ENCODE assay signal across 1 cellular context in the genomic region with DNA sequence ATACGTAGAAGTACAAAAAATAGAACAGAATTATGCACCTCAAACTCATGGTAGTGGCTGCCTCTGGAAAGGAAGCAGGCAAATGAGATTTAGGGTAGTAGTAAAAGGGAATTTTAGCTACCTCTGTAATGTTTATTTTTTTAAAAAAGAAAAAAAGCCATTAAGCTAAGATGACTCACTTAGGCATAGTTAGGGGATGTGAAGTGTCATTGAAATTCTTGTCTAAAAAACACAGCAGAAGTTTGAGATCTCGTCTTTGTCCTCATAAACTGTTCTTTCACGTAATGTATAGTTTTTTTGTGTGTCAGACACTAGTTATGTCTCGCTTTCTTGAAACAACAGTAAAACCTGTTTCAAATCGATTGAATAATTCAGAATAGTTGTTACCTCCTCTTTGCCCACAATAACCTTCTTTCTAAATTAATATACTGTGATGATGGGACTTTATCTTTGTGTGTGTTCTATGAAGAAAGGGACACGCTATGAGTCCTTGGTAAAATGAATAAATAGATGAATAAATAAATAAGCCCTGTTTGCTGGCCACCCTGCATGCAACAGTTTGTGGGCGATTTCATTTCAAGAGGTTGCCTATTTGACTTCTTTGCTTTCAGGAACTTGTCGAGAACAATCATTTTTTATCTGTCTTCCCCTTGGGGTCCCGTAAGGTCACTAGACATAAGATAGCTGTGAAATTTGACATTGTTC.
TF ChIP-seq lines count a peak whose summit lies in the region.

No MANE protein-coding gene starts in this region.

TF ChIP-seq in GM12878, 131 proteins besides CTCF, POLR2A, EP300 and RAD21:
- TF ChIP-seq, protein P1, sequence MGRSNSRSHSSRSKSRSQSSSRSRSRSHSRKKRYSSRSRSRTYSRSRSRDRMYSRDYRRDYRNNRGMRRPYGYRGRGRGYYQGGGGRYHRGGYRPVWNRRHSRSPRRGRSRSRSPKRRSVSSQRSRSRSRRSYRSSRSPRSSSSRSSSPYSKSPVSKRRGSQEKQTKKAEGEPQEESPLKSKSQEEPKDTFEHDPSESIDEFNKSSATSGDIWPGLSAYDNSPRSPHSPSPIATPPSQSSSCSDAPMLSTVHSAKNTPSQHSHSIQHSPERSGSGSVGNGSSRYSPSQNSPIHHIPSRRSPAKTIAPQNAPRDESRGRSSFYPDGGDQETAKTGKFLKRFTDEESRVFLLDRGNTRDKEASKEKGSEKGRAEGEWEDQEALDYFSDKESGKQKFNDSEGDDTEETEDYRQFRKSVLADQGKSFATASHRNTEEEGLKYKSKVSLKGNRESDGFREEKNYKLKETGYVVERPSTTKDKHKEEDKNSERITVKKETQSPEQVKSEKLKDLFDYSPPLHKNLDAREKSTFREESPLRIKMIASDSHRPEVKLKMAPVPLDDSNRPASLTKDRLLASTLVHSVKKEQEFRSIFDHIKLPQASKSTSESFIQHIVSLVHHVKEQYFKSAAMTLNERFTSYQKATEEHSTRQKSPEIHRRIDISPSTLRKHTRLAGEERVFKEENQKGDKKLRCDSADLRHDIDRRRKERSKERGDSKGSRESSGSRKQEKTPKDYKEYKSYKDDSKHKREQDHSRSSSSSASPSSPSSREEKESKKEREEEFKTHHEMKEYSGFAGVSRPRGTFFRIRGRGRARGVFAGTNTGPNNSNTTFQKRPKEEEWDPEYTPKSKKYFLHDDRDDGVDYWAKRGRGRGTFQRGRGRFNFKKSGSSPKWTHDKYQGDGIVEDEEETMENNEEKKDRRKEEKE (IDR thresholded peaks at IDR 0.05): no peak
- TF ChIP-seq KDM1A (IDR thresholded peaks at IDR 0.05; ENCODE audit: borderline replicate concordance) (no peak), NR2F1 (conservative IDR thresholded peaks at IDR 0.05) (no peak), CHD2 (IDR thresholded peaks at IDR 0.05; ENCODE audit: borderline replicate concordance, low read depth, low read length) (no peak), RELA (IDR thresholded peaks at IDR 0.05; ENCODE audit: borderline replicate concordance, partially characterized antibody) (no peak), ESRRA (IDR thresholded peaks at IDR 0.05; ENCODE audit: low read length) (no peak), SIN3A (IDR thresholded peaks at IDR 0.05; ENCODE audit: low read depth, low read length) (no peak), IKZF2 (IDR thresholded peaks at IDR 0.05) (no peak), RBBP5 (conservative IDR thresholded peaks at IDR 0.05) (no peak), ZZZ3 (IDR thresholded peaks at IDR 0.05; ENCODE audit: control insufficient read depth, insufficient read length, low read depth) (no peak), HDAC2 (IDR thresholded peaks at IDR 0.05) (no peak), SPI1 (IDR thresholded peaks at IDR 0.05; ENCODE audit: borderline replicate concordance, insufficient read depth, low read depth, low read length) (no peak), TCF12 (IDR thresholded peaks at IDR 0.05; ENCODE audit: low read depth, low read length) (no peak), NFYA (IDR thresholded peaks at IDR 0.05; ENCODE audit: borderline replicate concordance, low read depth, low read length) (no peak), HCFC1 (IDR thresholded peaks at IDR 0.05; ENCODE audit: low read length) (no peak)
